18 cellular contexts compared by ENCODE assay signal in the genomic region with DNA sequence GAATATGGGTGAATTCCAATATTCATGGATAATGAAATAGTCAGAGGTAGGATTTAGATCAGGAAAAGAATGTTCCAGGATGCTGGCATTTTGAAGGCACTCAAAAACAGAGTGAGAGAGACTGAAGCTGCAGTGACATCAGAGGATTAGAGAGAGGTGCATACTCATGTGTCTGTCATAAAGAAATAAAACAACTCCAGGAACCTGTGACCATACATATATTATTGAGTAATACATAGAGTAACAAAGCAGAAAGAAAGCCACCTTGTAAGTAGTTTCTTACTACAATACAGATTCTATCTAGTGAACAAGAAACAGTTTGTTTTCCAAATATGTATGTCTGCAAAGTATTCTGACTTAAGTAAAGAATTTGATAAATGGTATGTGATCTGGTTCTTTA.
"Had no signal": no experiment of that assay in that cellular context is flagged by ENCODE, and none has a peak within 500 bp of the region (broad histone marks: within the 10 kb centered on the region; RNA-seq: fewer than 3 reads in every experiment).

No MANE protein-coding gene starts in this region.

- ATAC-seq: heart left ventricle, left cardiac atrium had no signal

- H3K9me3 Mint-ChIP-seq: activated naive CD8-positive, alpha-beta T cell treated with anti-CD3 and anti-CD28 coated beads, Interleukin-2, amount 10 ng/mL, durations not matched to agents 7 days and 5 days; endodermal cell; naive B cell; neural crest cell had no signal

- H3K4me1 Mint-ChIP-seq: activated naive CD8-positive, alpha-beta T cell treated with anti-CD3 and anti-CD28 coated beads, Interleukin-2, amount 10 ng/mL, durations not matched to agents 7 days and 5 days; naive B cell had no signal

- H3K27me3 Mint-ChIP-seq: activated naive CD8-positive, alpha-beta T cell treated with anti-CD3 and anti-CD28 coated beads, Interleukin-2, amount 10 ng/mL, durations not matched to agents 7 days and 5 days; naive B cell had no signal

- H3K4me3 Mint-ChIP-seq: activated naive CD8-positive, alpha-beta T cell treated with anti-CD3 and anti-CD28 coated beads, Interleukin-2, amount 10 ng/mL, durations not matched to agents 7 days and 5 days; endodermal cell; naive B cell; neural crest cell had no signal

- H3K27ac Mint-ChIP-seq: activated naive CD8-positive, alpha-beta T cell treated with anti-CD3 and anti-CD28 coated beads, Interleukin-2, amount 10 ng/mL, durations not matched to agents 7 days and 5 days; endodermal cell had no signal

- DNase-seq: activated CD4-positive, alpha-beta T cell treated with anti-CD3 and anti-CD28 coated beads for 1 hour; activated CD4-positive, alpha-beta T cell treated with anti-CD3 and anti-CD28 coated beads, Interleukin-2, amount 50 U/mL, for 4 hours; activated naive CD4-positive, alpha-beta T cell; activated naive CD8-positive, alpha-beta T cell treated with anti-CD3 and anti-CD28 coated beads, Interleukin-2, amount 10 ng/mL, durations not matched to agents 7 days and 5 days; amniotic stem cell; cortex of kidney; heart left ventricle; islet precursor cell; left cardiac atrium; mesenchymal stem cell; naive B cell; sigmoid colon; stimulated activated CD4-positive, alpha-beta T cell treated with anti-CD3 and anti-CD28 coated beads, Interleukin-2, amount 100 ng/mL, for 48 hours; stimulated activated CD8-positive, alpha-beta memory T cell treated with anti-CD3 and anti-CD28 coated beads, Interleukin-4, amount 100 ng/mL, for 48 hours; stimulated activated naive CD4-positive, alpha-beta T cell; upper lobe of left lung had no signal

- H3K36me3 Mint-ChIP-seq: naive B cell had no signal
